In the genomic region with DNA sequence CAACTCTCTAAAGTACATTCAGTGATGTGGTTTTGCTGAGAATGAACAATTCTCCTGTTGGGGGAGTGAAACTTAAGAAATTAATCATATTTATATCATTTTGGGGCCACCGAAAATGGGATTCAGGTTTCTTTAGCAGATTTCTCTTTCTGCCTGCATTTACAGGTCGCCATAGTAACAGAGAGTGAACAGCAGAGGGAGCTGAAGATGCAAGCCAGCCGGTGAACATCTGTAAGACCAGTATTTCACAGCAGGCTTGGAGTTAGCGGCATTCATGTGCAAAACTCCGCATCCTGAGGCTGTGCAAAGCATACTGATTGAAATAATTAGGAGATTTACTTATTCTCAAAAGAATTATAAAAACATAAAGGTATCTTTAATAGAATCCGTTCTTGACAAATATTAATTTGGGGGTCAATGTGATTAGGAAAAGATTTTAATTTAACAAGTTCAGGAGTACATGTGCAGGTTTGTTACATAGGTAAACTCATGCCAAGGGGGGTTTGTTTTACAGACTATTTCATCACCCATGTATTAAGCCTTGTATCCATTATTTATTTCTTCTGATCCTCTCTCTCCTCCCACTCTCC, we compare ENCODE assay signal across 8 cellular contexts. TPM values are rescaled to one million over a fixed set of nuclear protein-coding genes. Genes with fewer than 3 reads are reported as not detected.
DNase-seq lines count a peak whose midpoint lies in the region; ATAC-seq and TF ChIP-seq lines count a peak whose summit lies in the region.

No MANE protein-coding gene starts in this region.

- peaks cover 2 to 3% (median 2%) of the 10 kb centered on the region in 3 donors for H3K4me1 Mint-ChIP-seq in naive B cell

- no peak overlapping the region for H3K4me3 Mint-ChIP-seq in naive B cell

- H3K9me3 ChIP-seq in stomach, result no peaks in the 10 kb centered on the region

- no peaks in the 10 kb centered on the region for H3K36me3 Mint-ChIP-seq in naive B cell

- 6 to 11% (median 8%) methylated on average over 6 of the region's 6 CpGs for WGBS in stomach, 5 donors

- peaks cover 0 to 6% (median 0%) of the 10 kb centered on the region in 4 donors for H3K4me1 ChIP-seq in stomach

- H3K27ac Mint-ChIP-seq in naive B cell, result peak overlapping the region in 1 of 6 donors; percentile 71

- TF ChIP-seq CTCF in epithelial cell of esophagus (IDR thresholded peaks at IDR 0.05; ENCODE audit: insufficient read depth, low read depth, low read length, missing control alignments) (peak; percentile 87), stomach (IDR thresholded peaks at IDR 0.05) (peak in 5 of 7 experiments; percentile 27 to 71 (median 68))

- H3K27me3 Mint-ChIP-seq in naive B cell, result peaks cover 16 to 36% (median 18%) of the 10 kb centered on the region in 3 donors

- H3K4me3 ChIP-seq in epithelial cell of esophagus (ENCODE audit: low read length) (no peak overlapping the region), stomach (no peak overlapping the region)

- no peak for TF ChIP-seq POLR2A in stomach (IDR thresholded peaks at IDR 0.05)

- H3K36me3 ChIP-seq in stomach, result no peaks in the 10 kb centered on the region

- H3K9me3 Mint-ChIP-seq in naive B cell, result peaks cover 0 to 3% (median 0%) of the 10 kb centered on the region in 7 donors

- intact Hi-C loops in stomach (cut with DNase I; ENCODE audit: low total_unique reads), result no loop called here

- DNase-seq in COR-L47 (lab: John Stamatoyannopoulos, UW) (peak; percentile 19), NCI-H82 (lab: John Stamatoyannopoulos, UW) (peak; percentile 78), epithelial cell of esophagus (ENCODE audit: low read depth) (peak; percentile 79), naive B cell (peak; percentile 49), stomach (peak; percentile 62)
- DNase-seq in activated CD8-positive, alpha-beta memory T cell treated with anti-CD3 and anti-CD28 coated beads for 24 hours, result peak; percentile 69

- H3K27me3 ChIP-seq in stomach, result no peaks in the 10 kb centered on the region

- peak; percentile 100 for ATAC-seq in GM19372 (IDR thresholded peaks at IDR 0.05; ENCODE audit: low read depth, unreplicated experiment)
- peak; percentile 99 for ATAC-seq in HG03439 (IDR thresholded peaks at IDR 0.05; ENCODE audit: unreplicated experiment)
- ATAC-seq in naive B cell (ENCODE audit: low read depth in 2 of 2), result peak; percentile 76 to 90

- no peak overlapping the region for H3K27ac ChIP-seq in stomach

- no peak for TF ChIP-seq EP300 in stomach (IDR thresholded peaks at IDR 0.05)

RNA-seq across cellular contexts. Expression of a gene that starts 17.9 kb away (rescaled TPM):
- polyA plus RNA-seq in naive B cell (ENCODE audit: low read depth in 6 of 6) (10 to 100 TPM in 3 of 6 donors, 1 to 10 TPM in 3; 6.2 to 15.5 (median 11.1) TPM), stomach (1 to 10 TPM; 5.6 to 8.9 (median 7.8) TPM)
- total RNA-seq in stomach, result 10 to 100 TPM in 4 of 5 donors, 1 to 10 TPM in 1; 3.2 to 45.1 (median 20.4) TPM

Comparison
In these comparisons a context has a peak if more than half of its experiments do, and no peak if none do; other contexts are left out.
1. DNase-seq: peak in every context shown above with its lines; median percentile 79 in epithelial cell of esophagus; 78 in NCI-H82; 69 in activated CD8-positive, alpha-beta memory T cell treated with anti-CD3 and anti-CD28 coated beads for 24 hours; 62 in stomach; 49 in naive B cell; 19 in COR-L47.